ENCODE assay signal across 1 cellular context in genomic region chr11:12556788-12557384, GRCh38.
TF ChIP-seq lines count a peak whose summit lies in the region.

No MANE protein-coding gene starts in this region.

TF ChIP-seq in H1, 55 proteins besides CTCF, POLR2A, EP300 and RAD21 (continued from another document):
- no peak for TF ChIP-seq CHD7 (IDR thresholded peaks at IDR 0.05; ENCODE audit: insufficient replicate concordance, low read length)
